8 cellular contexts compared by ENCODE assay signal in genomic region chr10:94402204-94403033, GRCh38. TPM values are rescaled to one million over a fixed set of nuclear protein-coding genes. Genes with fewer than 3 reads are reported as not detected.
A peak's percentile ranks its signal among the peaks of the same experiment; 100 is the strongest.
DNase-seq lines count a peak whose midpoint lies in the region; ATAC-seq and TF ChIP-seq lines count a peak whose summit lies in the region.

TSS of gene TBC1D12 (plus strand) at chr10:94402541. CDS start at chr10:94402614, 73 bp downstream.

- TF ChIP-seq POLR2A in GM18951 (IDR thresholded peaks at IDR 0.05; ENCODE audit: extremely low read depth, insufficient read depth, insufficient read length) (peak; percentile 62), lower leg skin (IDR thresholded peaks at IDR 0.05) (no peak)

- DNase-seq in BE2C (peak; percentile 95), NCI-H2171 treated with DMSO at 0.1 percent for 48 hours (lab: John Stamatoyannopoulos, UW) (peak; percentile 90), lower leg skin (ENCODE audit: low spot score in 2 of 2) (peak; percentile 92 to 98)
- peak; percentile 36 for DNase-seq in activated CD4-positive, CD25-positive, alpha-beta regulatory T cell treated with anti-CD3 and anti-CD28 coated beads, Interleukin-2, amount 50 U/mL, for 72 hours
- DNase-seq in stimulated activated CD4-positive, alpha-beta T cell treated with anti-CD3 and anti-CD28 coated beads, TNF-alpha, amount 100 ng/mL, for 24 hours (ENCODE audit: low read depth in 3 of 3) = peak in 2 of 3 experiments; percentile 9 to 38

- WGBS in ectodermal cell, 2 experiments = 1% methylated on average over 82 of the region's 82 CpGs
- 1 to 2% methylated on average over 13 to 55 of the region's 82 CpGs for WGBS in lower leg skin, 2 donors

- no peaks in the 10 kb centered on the region for H3K36me3 ChIP-seq in BE2C
- H3K36me3 ChIP-seq in ectodermal cell (ENCODE audit: control insufficient read depth, insufficient read depth, low read length) = no peaks in the 10 kb centered on the region

- H3K27ac ChIP-seq in ectodermal cell (ENCODE audit: insufficient read depth, low read depth, low read length, poor library complexity, severe bottlenecking) = no peak within 1 kb of the TSS

- peak within 1 kb of the TSS; percentile 78 for H3K4me3 ChIP-seq in BE2C (ENCODE audit: low read depth, low read length)
- peak within 1 kb of the TSS; percentile 63 for H3K4me3 ChIP-seq in ectodermal cell (ENCODE audit: insufficient read depth, low read depth, low read length)
- peak within 1 kb of the TSS; percentile 85 for H3K4me3 ChIP-seq in lower leg skin (ENCODE audit: low read depth, poor library complexity, severe bottlenecking)

- ATAC-seq in HG03103 (IDR thresholded peaks at IDR 0.05; ENCODE audit: low read depth, unreplicated experiment) = peak; percentile 56

- in situ Hi-C loops in GM18951 (cut with MboI; ENCODE audit: low sequenced_read_pairs, unreplicated experiment) = no loop called here

- no peaks in the 10 kb centered on the region for H3K27me3 ChIP-seq in BE2C
- H3K27me3 ChIP-seq in ectodermal cell (ENCODE audit: control insufficient read depth, insufficient read depth, low read length, poor library complexity, severe bottlenecking) = peaks cover 29% of the 10 kb centered on the region

- intact Hi-C loops in lower leg skin (cut with DNase I; ENCODE audit: low total_unique reads) = no loop called here

- H3K9me3 ChIP-seq in BE2C (no peaks in the 10 kb centered on the region), ectodermal cell (ENCODE audit: control insufficient read depth, low read length) (no peaks in the 10 kb centered on the region)

- TF ChIP-seq CTCF in BE2C (IDR thresholded peaks at IDR 0.05; ENCODE audit: low read depth, low read length) = no peak
- no peak for TF ChIP-seq CTCF in lower leg skin (IDR thresholded peaks at IDR 0.05)

- H3K4me1 ChIP-seq in BE2C = no peaks in the 10 kb centered on the region
- H3K4me1 ChIP-seq in ectodermal cell (ENCODE audit: control insufficient read depth, insufficient read depth, low read length) = no peaks in the 10 kb centered on the region

RNA-seq across cellular contexts. Expression of gene TBC1D12, which starts in this region (rescaled TPM):
- polyA plus RNA-seq in BE2C (2012; ENCODE audit: insufficient read depth, insufficient read length, low read depth) = 3.9 TPM
- 3.0 TPM for polyA plus RNA-seq in ectodermal cell (2013, experiment 1 of 4)
- 3.0 TPM for polyA plus RNA-seq in ectodermal cell (2013, experiment 2 of 4)
- polyA plus RNA-seq in ectodermal cell (2013, experiment 3 of 4) = 3.1 TPM
- 3.4 TPM for polyA plus RNA-seq in ectodermal cell (2013, experiment 4 of 4)
- 10 to 100 TPM; 16.3 to 19.1 (median 18.1) TPM for total RNA-seq in lower leg skin

Comparison
In these comparisons a context has a peak if more than half of its experiments do, and no peak if none do; other contexts are left out.
1. DNase-seq: peak in every context shown above with its lines; median percentile 95 in BE2C; 95 in lower leg skin; 90 in NCI-H2171 treated with DMSO at 0.1 percent for 48 hours; 36 in activated CD4-positive, CD25-positive, alpha-beta regulatory T cell treated with anti-CD3 and anti-CD28 coated beads, Interleukin-2, amount 50 U/mL, for 72 hours; 24 in stimulated activated CD4-positive, alpha-beta T cell treated with anti-CD3 and anti-CD28 coated beads, TNF-alpha, amount 100 ng/mL, for 24 hours.